ENCODE assay signal across 16 cellular contexts in genomic region chr1:225737866-225738265, GRCh38.
"Had no signal": no experiment of that assay in that cellular context is flagged by ENCODE, and none has a peak within 500 bp of the region (broad histone marks: within the 10 kb centered on the region; RNA-seq: fewer than 3 reads in every experiment).

No MANE protein-coding gene starts in this region.

- H3K4me3 Mint-ChIP-seq: activated naive CD8-positive, alpha-beta T cell treated with anti-CD3 and anti-CD28 coated beads, Interleukin-2, amount 10 ng/mL, durations not matched to agents 7 days and 5 days; natural killer cell; stimulated activated naive CD8-positive, alpha-beta T cell treated with anti-CD3 and anti-CD28 coated beads, Interleukin-15, amount 100 ng/mL, for 72 hours; T-cell; type B pancreatic cell had no signal

- DNase-seq: activated naive CD4-positive, alpha-beta T cell; activated naive CD8-positive, alpha-beta T cell treated with anti-CD3 and anti-CD28 coated beads, Interleukin-2, amount 10 ng/mL, durations not matched to agents 7 days and 5 days; activated T-cell treated with anti-CD3 and anti-CD28 coated beads for 4 hours; effector memory CD4-positive, alpha-beta T cell; foreskin melanocyte; head of caudate nucleus; left cardiac atrium; natural killer cell; occipital lobe; spleen; stimulated activated naive CD8-positive, alpha-beta T cell treated with anti-CD3 and anti-CD28 coated beads, Interleukin-15, amount 100 ng/mL, for 72 hours; T-cell; T-helper 9 cell had no signal

- H3K27ac Mint-ChIP-seq: activated naive CD8-positive, alpha-beta T cell treated with anti-CD3 and anti-CD28 coated beads, Interleukin-2, amount 10 ng/mL, durations not matched to agents 7 days and 5 days; natural killer cell; stimulated activated naive CD8-positive, alpha-beta T cell treated with anti-CD3 and anti-CD28 coated beads, Interleukin-15, amount 100 ng/mL, for 72 hours; T-cell; type B pancreatic cell had no signal

- H3K4me3 ChIP-seq: spleen had no signal

- H3K27me3 ChIP-seq: spleen had no signal

- ATAC-seq: left cardiac atrium; natural killer cell; sciatic nerve; stimulated activated naive CD8-positive, alpha-beta T cell treated with anti-CD3 and anti-CD28 coated beads, Interleukin-15, amount 100 ng/mL, for 72 hours; T-cell had no signal

- H3K9me3 ChIP-seq: spleen had no signal

- H3K27me3 Mint-ChIP-seq: stimulated activated naive CD8-positive, alpha-beta T cell treated with anti-CD3 and anti-CD28 coated beads, Interleukin-15, amount 100 ng/mL, for 72 hours; type B pancreatic cell had no signal

- H3K36me3 ChIP-seq: spleen had no signal

- H3K4me1 Mint-ChIP-seq: activated naive CD8-positive, alpha-beta T cell treated with anti-CD3 and anti-CD28 coated beads, Interleukin-2, amount 10 ng/mL, durations not matched to agents 7 days and 5 days; natural killer cell; stimulated activated naive CD8-positive, alpha-beta T cell treated with anti-CD3 and anti-CD28 coated beads, Interleukin-15, amount 100 ng/mL, for 72 hours; T-cell had no signal

- H3K9me3 Mint-ChIP-seq: activated naive CD8-positive, alpha-beta T cell treated with anti-CD3 and anti-CD28 coated beads, Interleukin-2, amount 10 ng/mL, durations not matched to agents 7 days and 5 days; natural killer cell; stimulated activated naive CD8-positive, alpha-beta T cell treated with anti-CD3 and anti-CD28 coated beads, Interleukin-15, amount 100 ng/mL, for 72 hours; T-cell; type B pancreatic cell had no signal

- H3K36me3 Mint-ChIP-seq: activated naive CD8-positive, alpha-beta T cell treated with anti-CD3 and anti-CD28 coated beads, Interleukin-2, amount 10 ng/mL, durations not matched to agents 7 days and 5 days; brain; natural killer cell; T-cell; type B pancreatic cell had no signal
